Comparison of ENCODE assay signal across 1 cellular context in genomic region chr16:4692460-4693295, GRCh38.
TF ChIP-seq lines count a peak whose summit lies in the region.

No MANE protein-coding gene starts in this region.

TF ChIP-seq in endothelial cell of umbilical vein, 7 proteins besides CTCF, POLR2A, EP300 and RAD21 (continued from another document):
- no peak for TF ChIP-seq JUN (IDR thresholded peaks at IDR 0.05; ENCODE audit: borderline replicate concordance, insufficient read depth, insufficient read length, low read depth)
- TF ChIP-seq MYC (IDR thresholded peaks at IDR 0.05; ENCODE audit: low read depth, low read length), result no peak
- TF ChIP-seq EZH2 (IDR thresholded peaks at IDR 0.05; ENCODE audit: borderline replicate concordance, low read depth, low read length, severe bottlenecking), result no peak
- TF ChIP-seq FOS (IDR thresholded peaks at IDR 0.05; ENCODE audit: borderline replicate concordance, insufficient read depth, low read length), result no peak
